Comparison of ENCODE assay signal across 1 cellular context in the genomic region with DNA sequence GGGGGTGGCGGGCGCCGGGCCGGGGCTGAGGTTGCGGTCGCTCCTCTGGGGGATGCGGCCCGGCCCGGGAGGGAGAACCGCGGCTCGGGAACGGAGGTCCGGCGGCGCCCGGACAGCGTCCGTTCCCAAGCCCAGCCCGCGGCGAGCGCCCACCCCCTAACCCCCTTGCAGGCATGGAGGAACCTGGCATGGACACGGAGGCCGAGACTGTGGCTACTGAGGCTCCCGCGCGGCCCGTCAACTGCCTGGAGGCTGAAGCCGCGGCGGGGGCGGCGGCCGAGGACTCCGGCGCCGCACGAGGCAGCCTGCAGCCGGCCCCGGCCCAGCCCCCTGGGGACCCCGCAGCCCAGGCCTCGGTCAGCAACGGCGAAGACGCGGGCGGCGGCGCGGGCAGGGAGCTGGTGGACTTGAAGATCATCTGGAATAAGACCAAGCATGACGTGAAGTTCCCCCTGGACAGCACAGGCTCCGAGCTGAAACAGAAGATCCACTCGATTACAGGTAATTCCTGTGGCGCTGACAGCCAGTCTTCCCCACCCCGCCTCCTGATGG.
TF ChIP-seq lines count a peak whose summit lies in the region.

No MANE protein-coding gene starts in this region.

TF ChIP-seq in HepG2, 621 proteins besides CTCF, POLR2A, EP300 and RAD21 (continued from another document and continues in another):
- TF ChIP-seq, protein P1, sequence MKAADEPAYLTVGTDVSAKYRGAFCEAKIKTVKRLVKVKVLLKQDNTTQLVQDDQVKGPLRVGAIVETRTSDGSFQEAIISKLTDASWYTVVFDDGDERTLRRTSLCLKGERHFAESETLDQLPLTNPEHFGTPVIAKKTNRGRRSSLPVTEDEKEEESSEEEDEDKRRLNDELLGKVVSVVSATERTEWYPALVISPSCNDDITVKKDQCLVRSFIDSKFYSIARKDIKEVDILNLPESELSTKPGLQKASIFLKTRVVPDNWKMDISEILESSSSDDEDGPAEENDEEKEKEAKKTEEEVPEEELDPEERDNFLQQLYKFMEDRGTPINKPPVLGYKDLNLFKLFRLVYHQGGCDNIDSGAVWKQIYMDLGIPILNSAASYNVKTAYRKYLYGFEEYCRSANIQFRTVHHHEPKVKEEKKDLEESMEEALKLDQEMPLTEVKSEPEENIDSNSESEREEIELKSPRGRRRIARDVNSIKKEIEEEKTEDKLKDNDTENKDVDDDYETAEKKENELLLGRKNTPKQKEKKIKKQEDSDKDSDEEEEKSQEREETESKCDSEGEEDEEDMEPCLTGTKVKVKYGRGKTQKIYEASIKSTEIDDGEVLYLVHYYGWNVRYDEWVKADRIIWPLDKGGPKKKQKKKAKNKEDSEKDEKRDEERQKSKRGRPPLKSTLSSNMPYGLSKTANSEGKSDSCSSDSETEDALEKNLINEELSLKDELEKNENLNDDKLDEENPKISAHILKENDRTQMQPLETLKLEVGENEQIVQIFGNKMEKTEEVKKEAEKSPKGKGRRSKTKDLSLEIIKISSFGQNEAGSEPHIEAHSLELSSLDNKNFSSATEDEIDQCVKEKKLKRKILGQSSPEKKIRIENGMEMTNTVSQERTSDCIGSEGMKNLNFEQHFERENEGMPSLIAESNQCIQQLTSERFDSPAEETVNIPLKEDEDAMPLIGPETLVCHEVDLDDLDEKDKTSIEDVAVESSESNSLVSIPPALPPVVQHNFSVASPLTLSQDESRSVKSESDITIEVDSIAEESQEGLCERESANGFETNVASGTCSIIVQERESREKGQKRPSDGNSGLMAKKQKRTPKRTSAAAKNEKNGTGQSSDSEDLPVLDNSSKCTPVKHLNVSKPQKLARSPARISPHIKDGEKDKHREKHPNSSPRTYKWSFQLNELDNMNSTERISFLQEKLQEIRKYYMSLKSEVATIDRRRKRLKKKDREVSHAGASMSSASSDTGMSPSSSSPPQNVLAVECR (CRISPR knock-in tag; IDR thresholded peaks at IDR 0.05; ENCODE audit: borderline replicate concordance), result peak; percentile 88; the same call in 1 of the 2 replicates
- TF ChIP-seq ELF1 (CRISPR knock-in tag; IDR thresholded peaks at IDR 0.05), result no peak
- TF ChIP-seq EEA1 (CRISPR knock-in tag; IDR thresholded peaks at IDR 0.05; ENCODE audit: borderline replicate concordance), result 0 out of 2 replicates have a peak, but pooled peaks have one; percentile 70
- TF ChIP-seq, protein P2, sequence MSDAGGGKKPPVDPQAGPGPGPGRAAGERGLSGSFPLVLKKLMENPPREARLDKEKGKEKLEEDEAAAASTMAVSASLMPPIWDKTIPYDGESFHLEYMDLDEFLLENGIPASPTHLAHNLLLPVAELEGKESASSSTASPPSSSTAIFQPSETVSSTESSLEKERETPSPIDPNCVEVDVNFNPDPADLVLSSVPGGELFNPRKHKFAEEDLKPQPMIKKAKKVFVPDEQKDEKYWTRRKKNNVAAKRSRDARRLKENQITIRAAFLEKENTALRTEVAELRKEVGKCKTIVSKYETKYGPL (CRISPR knock-in tag; IDR thresholded peaks at IDR 0.05), result no peak
- TF ChIP-seq, protein P3, sequence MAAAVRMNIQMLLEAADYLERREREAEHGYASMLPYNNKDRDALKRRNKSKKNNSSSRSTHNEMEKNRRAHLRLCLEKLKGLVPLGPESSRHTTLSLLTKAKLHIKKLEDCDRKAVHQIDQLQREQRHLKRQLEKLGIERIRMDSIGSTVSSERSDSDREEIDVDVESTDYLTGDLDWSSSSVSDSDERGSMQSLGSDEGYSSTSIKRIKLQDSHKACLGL (CRISPR knock-in tag; IDR thresholded peaks at IDR 0.05), result peak; percentile 57; the same call in 1 of the 2 replicates
- TF ChIP-seq, protein P4, sequence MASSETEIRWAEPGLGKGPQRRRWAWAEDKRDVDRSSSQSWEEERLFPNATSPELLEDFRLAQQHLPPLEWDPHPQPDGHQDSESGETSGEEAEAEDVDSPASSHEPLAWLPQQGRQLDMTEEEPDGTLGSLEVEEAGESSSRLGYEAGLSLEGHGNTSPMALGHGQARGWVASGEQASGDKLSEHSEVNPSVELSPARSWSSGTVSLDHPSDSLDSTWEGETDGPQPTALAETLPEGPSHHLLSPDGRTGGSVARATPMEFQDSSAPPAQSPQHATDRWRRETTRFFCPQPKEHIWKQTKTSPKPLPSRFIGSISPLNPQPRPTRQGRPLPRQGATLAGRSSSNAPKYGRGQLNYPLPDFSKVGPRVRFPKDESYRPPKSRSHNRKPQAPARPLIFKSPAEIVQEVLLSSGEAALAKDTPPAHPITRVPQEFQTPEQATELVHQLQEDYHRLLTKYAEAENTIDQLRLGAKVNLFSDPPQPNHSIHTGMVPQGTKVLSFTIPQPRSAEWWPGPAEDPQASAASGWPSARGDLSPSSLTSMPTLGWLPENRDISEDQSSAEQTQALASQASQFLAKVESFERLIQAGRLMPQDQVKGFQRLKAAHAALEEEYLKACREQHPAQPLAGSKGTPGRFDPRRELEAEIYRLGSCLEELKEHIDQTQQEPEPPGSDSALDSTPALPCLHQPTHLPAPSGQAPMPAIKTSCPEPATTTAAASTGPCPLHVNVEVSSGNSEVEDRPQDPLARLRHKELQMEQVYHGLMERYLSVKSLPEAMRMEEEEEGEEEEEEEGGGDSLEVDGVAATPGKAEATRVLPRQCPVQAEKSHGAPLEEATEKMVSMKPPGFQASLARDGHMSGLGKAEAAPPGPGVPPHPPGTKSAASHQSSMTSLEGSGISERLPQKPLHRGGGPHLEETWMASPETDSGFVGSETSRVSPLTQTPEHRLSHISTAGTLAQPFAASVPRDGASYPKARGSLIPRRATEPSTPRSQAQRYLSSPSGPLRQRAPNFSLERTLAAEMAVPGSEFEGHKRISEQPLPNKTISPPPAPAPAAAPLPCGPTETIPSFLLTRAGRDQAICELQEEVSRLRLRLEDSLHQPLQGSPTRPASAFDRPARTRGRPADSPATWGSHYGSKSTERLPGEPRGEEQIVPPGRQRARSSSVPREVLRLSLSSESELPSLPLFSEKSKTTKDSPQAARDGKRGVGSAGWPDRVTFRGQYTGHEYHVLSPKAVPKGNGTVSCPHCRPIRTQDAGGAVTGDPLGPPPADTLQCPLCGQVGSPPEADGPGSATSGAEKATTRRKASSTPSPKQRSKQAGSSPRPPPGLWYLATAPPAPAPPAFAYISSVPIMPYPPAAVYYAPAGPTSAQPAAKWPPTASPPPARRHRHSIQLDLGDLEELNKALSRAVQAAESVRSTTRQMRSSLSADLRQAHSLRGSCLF (CRISPR knock-in tag; IDR thresholded peaks at IDR 0.05; ENCODE audit: borderline replicate concordance), result no peak
- TF ChIP-seq ZNF543 (CRISPR knock-in tag; IDR thresholded peaks at IDR 0.05), result no peak
- TF ChIP-seq, protein P5, sequence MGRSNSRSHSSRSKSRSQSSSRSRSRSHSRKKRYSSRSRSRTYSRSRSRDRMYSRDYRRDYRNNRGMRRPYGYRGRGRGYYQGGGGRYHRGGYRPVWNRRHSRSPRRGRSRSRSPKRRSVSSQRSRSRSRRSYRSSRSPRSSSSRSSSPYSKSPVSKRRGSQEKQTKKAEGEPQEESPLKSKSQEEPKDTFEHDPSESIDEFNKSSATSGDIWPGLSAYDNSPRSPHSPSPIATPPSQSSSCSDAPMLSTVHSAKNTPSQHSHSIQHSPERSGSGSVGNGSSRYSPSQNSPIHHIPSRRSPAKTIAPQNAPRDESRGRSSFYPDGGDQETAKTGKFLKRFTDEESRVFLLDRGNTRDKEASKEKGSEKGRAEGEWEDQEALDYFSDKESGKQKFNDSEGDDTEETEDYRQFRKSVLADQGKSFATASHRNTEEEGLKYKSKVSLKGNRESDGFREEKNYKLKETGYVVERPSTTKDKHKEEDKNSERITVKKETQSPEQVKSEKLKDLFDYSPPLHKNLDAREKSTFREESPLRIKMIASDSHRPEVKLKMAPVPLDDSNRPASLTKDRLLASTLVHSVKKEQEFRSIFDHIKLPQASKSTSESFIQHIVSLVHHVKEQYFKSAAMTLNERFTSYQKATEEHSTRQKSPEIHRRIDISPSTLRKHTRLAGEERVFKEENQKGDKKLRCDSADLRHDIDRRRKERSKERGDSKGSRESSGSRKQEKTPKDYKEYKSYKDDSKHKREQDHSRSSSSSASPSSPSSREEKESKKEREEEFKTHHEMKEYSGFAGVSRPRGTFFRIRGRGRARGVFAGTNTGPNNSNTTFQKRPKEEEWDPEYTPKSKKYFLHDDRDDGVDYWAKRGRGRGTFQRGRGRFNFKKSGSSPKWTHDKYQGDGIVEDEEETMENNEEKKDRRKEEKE (IDR thresholded peaks at IDR 0.05), result no peak
- TF ChIP-seq, protein P6, sequence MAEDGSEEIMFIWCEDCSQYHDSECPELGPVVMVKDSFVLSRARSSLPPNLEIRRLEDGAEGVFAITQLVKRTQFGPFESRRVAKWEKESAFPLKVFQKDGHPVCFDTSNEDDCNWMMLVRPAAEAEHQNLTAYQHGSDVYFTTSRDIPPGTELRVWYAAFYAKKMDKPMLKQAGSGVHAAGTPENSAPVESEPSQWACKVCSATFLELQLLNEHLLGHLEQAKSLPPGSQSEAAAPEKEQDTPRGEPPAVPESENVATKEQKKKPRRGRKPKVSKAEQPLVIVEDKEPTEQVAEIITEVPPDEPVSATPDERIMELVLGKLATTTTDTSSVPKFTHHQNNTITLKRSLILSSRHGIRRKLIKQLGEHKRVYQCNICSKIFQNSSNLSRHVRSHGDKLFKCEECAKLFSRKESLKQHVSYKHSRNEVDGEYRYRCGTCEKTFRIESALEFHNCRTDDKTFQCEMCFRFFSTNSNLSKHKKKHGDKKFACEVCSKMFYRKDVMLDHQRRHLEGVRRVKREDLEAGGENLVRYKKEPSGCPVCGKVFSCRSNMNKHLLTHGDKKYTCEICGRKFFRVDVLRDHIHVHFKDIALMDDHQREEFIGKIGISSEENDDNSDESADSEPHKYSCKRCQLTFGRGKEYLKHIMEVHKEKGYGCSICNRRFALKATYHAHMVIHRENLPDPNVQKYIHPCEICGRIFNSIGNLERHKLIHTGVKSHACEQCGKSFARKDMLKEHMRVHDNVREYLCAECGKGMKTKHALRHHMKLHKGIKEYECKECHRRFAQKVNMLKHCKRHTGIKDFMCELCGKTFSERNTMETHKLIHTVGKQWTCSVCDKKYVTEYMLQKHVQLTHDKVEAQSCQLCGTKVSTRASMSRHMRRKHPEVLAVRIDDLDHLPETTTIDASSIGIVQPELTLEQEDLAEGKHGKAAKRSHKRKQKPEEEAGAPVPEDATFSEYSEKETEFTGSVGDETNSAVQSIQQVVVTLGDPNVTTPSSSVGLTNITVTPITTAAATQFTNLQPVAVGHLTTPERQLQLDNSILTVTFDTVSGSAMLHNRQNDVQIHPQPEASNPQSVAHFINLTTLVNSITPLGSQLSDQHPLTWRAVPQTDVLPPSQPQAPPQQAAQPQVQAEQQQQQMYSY (CRISPR knock-in tag; IDR thresholded peaks at IDR 0.05), result 0 out of 2 replicates have a peak, but pooled peaks have one; percentile 7
- TF ChIP-seq ZNF558 (CRISPR knock-in tag; IDR thresholded peaks at IDR 0.05; ENCODE audit: borderline replicate concordance), result 0 out of 2 replicates have a peak, but pooled peaks have one; percentile 47
- TF ChIP-seq MXD4 (CRISPR knock-in tag; IDR thresholded peaks at IDR 0.05), result no peak
- TF ChIP-seq HDAC6 (IDR thresholded peaks at IDR 0.05; ENCODE audit: low read depth, low read length), result no peak
- TF ChIP-seq ZNF616 (CRISPR knock-in tag; IDR thresholded peaks at IDR 0.05; ENCODE audit: low read depth), result no peak
- no peak; the same call in 1 of the 2 replicates for TF ChIP-seq ZSCAN20 (CRISPR knock-in tag; IDR thresholded peaks at IDR 0.05; ENCODE audit: borderline replicate concordance)
- TF ChIP-seq RORA (CRISPR knock-in tag; IDR thresholded peaks at IDR 0.05), result no peak
- TF ChIP-seq SMAD1 (CRISPR knock-in tag; IDR thresholded peaks at IDR 0.05; ENCODE audit: borderline replicate concordance, low read depth), result peak; percentile 3; the same call in 1 of the 2 replicates
- 0 out of 2 replicates have a peak, but pooled peaks have one; percentile 20 for TF ChIP-seq ZSCAN21 (CRISPR knock-in tag; IDR thresholded peaks at IDR 0.05; ENCODE audit: borderline replicate concordance)
- TF ChIP-seq, protein P7, sequence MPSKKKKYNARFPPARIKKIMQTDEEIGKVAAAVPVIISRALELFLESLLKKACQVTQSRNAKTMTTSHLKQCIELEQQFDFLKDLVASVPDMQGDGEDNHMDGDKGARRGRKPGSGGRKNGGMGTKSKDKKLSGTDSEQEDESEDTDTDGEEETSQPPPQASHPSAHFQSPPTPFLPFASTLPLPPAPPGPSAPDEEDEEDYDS (CRISPR knock-in tag; IDR thresholded peaks at IDR 0.05), result no peak
- peak; percentile 57; the same call in 1 of the 2 replicates for TF ChIP-seq SRY (CRISPR knock-in tag; IDR thresholded peaks at IDR 0.05)
- TF ChIP-seq, protein P8, sequence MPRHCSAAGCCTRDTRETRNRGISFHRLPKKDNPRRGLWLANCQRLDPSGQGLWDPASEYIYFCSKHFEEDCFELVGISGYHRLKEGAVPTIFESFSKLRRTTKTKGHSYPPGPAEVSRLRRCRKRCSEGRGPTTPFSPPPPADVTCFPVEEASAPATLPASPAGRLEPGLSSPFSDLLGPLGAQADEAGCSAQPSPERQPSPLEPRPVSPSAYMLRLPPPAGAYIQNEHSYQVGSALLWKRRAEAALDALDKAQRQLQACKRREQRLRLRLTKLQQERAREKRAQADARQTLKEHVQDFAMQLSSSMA (CRISPR knock-in tag; IDR thresholded peaks at IDR 0.05), result 0 out of 2 replicates have a peak, but pooled peaks have one; percentile 1
- TF ChIP-seq ZFP62 (CRISPR knock-in tag; IDR thresholded peaks at IDR 0.05), result no peak
- peak; percentile 43 for TF ChIP-seq ZFY (CRISPR knock-in tag; IDR thresholded peaks at IDR 0.05)
- TF ChIP-seq ZFX (CRISPR knock-in tag; IDR thresholded peaks at IDR 0.05; ENCODE audit: low read depth), result peak; percentile 52
- TF ChIP-seq, protein P9, sequence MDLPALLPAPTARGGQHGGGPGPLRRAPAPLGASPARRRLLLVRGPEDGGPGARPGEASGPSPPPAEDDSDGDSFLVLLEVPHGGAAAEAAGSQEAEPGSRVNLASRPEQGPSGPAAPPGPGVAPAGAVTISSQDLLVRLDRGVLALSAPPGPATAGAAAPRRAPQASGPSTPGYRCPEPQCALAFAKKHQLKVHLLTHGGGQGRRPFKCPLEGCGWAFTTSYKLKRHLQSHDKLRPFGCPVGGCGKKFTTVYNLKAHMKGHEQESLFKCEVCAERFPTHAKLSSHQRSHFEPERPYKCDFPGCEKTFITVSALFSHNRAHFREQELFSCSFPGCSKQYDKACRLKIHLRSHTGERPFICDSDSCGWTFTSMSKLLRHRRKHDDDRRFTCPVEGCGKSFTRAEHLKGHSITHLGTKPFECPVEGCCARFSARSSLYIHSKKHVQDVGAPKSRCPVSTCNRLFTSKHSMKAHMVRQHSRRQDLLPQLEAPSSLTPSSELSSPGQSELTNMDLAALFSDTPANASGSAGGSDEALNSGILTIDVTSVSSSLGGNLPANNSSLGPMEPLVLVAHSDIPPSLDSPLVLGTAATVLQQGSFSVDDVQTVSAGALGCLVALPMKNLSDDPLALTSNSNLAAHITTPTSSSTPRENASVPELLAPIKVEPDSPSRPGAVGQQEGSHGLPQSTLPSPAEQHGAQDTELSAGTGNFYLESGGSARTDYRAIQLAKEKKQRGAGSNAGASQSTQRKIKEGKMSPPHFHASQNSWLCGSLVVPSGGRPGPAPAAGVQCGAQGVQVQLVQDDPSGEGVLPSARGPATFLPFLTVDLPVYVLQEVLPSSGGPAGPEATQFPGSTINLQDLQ (CRISPR knock-in tag; IDR thresholded peaks at IDR 0.05), result peak; percentile 80; the same call in 1 of the 2 replicates
- TF ChIP-seq IKZF4 (CRISPR knock-in tag; IDR thresholded peaks at IDR 0.05; ENCODE audit: borderline replicate concordance, low read depth, not compliant biosample characterization), result peak; percentile 35
- peak; percentile 39 for TF ChIP-seq MED8 (CRISPR knock-in tag; IDR thresholded peaks at IDR 0.05; ENCODE audit: insufficient replicate concordance)
- TF ChIP-seq CHD4 (IDR thresholded peaks at IDR 0.05; ENCODE audit: borderline replicate concordance, low read length), result no peak
- TF ChIP-seq, protein P10, sequence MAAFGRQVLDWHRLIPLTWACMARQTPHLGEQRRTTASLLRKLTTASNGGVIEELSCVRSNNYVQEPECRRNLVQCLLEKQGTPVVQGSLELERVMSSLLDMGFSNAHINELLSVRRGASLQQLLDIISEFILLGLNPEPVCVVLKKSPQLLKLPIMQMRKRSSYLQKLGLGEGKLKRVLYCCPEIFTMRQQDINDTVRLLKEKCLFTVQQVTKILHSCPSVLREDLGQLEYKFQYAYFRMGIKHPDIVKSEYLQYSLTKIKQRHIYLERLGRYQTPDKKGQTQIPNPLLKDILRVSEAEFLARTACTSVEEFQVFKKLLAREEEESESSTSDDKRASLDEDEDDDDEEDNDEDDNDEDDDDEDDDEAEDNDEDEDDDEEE (CRISPR knock-in tag; IDR thresholded peaks at IDR 0.05), result no peak
